2 cellular contexts compared by ENCODE assay signal in genomic region chr5:151675225-151675955, GRCh38.
A peak's percentile ranks its signal among the peaks of the same experiment; 100 is the strongest.
TF ChIP-seq lines count a peak whose summit lies in the region.

No MANE protein-coding gene starts in this region.

TF ChIP-seq in liver, 16 proteins besides CTCF, POLR2A, EP300 and RAD21 (continued from another document):
- TF ChIP-seq ATF3 (IDR thresholded peaks at IDR 0.05) (no peak), HNF4A (conservative IDR thresholded peaks at IDR 0.05) (no peak), NR2F2 (IDR thresholded peaks at IDR 0.05) (peak; percentile 79), FOXA2 (IDR thresholded peaks at IDR 0.05) (no peak), YY1 (IDR thresholded peaks at IDR 0.05) (no peak), HNF4G (IDR thresholded peaks at IDR 0.05) (no peak)

TF ChIP-seq in HepG2, 621 proteins besides CTCF, POLR2A, EP300 and RAD21:
- TF ChIP-seq PAXIP1 (CRISPR knock-in tag; conservative IDR thresholded peaks at IDR 0.05), result no peak
- no peak for TF ChIP-seq NR2F2 (IDR thresholded peaks at IDR 0.05; ENCODE audit: borderline replicate concordance, low read depth)
- TF ChIP-seq ZNF101 (CRISPR knock-in tag; IDR thresholded peaks at IDR 0.05; ENCODE audit: borderline replicate concordance, low read depth), result no peak
- TF ChIP-seq ZFP1 (CRISPR knock-in tag; IDR thresholded peaks at IDR 0.05), result no peak
